ENCODE assay signal across 15 cellular contexts in the genomic region with DNA sequence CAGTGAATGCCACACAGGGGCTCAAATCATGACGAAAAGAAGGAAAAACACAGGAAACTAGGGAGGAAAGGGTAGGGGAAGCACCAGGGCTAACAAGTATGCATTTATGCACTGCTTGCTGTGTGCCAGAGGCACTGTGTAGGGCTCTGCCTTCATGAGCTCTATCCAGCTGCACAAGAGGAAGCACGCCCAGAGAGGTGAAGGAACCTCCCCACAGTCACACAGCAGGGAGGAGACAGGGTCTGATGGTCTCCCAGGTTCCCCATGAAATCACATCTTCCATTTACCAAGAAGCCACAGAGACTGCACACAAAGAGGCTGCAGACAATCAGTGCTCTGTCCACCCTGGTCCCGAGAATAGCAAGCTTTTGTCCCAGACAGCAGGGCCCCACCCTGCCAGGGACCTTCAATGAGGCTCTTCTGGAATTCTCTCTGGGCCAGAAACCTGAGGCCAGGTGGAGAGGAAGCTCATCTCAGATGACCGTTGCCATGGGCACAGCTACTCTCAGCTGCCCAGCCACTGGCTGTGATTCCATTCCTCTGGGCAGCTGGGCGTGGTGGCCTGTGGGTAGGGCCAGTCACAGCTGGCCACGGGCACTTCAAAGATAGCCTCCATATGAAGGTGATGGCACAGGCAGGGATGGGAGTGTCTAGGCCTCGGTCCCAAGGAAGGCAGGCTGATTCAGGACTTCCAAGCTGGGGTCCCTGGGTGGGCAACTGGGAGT. TPM values are rescaled to one million over a fixed set of nuclear protein-coding genes. Genes with fewer than 3 reads are reported as not detected.
DNase-seq lines count a peak whose midpoint lies in the region; ATAC-seq, FAIRE-seq and TF ChIP-seq lines count a peak whose summit lies in the region.
"Had no signal": no experiment of that assay in that cellular context is flagged by ENCODE, and none has a peak within 500 bp of the region (broad histone marks: within the 10 kb centered on the region; RNA-seq: fewer than 3 reads in every experiment).

No MANE protein-coding gene starts in this region.

- 2% methylated on average over 6 of the region's 7 CpGs for WGBS in K562 (ENCODE audit: insufficient coverage, low coverage, missing lambda C conversion rate)

- H3K9me3 ChIP-seq in K562 (replicated peaks; ENCODE audit: control insufficient read depth, insufficient read depth, low read depth, low read length) (no peaks in the 10 kb centered on the region), parathyroid adenoma (ENCODE audit: control insufficient read depth, low read length) (no peaks in the 10 kb centered on the region)
- H3K9me3 ChIP-seq: gastrocnemius medialis, left ventricle myocardium inferior had no signal

- CTCF ChIA-PET in K562 (lab: Yijun Ruan, JAX; ENCODE audit: low intra/inter-chr PET ratio): no interaction called here

- H3K4me2 ChIP-seq in K562 (ENCODE audit: insufficient read depth, low read length) (no peak overlapping the region), parathyroid adenoma (ENCODE audit: low read length) (no peak overlapping the region)

- POLR2A ChIA-PET in K562 (lab: Yijun Ruan, JAX): interaction anchor here (0.6 kb wide), 2 partner anchors 20 to 95 kb away, joined by 3 read pairs; no protein-coding TSS in a partner anchor

- ATAC-seq in K562 (no peak), GM18870 (IDR thresholded peaks at IDR 0.05; ENCODE audit: unreplicated experiment) (no peak)
- ATAC-seq: activated naive CD8-positive, alpha-beta T cell treated with anti-CD3 and anti-CD28 coated beads, Interleukin-2, amount 50 U/mL, for 24 hours; gastrocnemius medialis; GM12878; T-helper 17 cell had no signal

- no peak for TF ChIP-seq EP300 in K562 (IDR thresholded peaks at IDR 0.05; ENCODE audit: low read length)

- H3K9ac ChIP-seq in K562 (ENCODE audit: insufficient read depth in 1 of 2, low read depth in 2 of 2, low read length in 2 of 2): no peak overlapping the region
- no peak overlapping the region for H3K9ac ChIP-seq in parathyroid adenoma

- H3K36me3 ChIP-seq in K562 (ENCODE audit: control insufficient read depth, insufficient read depth, low read length) (no peaks in the 10 kb centered on the region), parathyroid adenoma (ENCODE audit: control insufficient read depth, insufficient read depth, low read length) (no peaks in the 10 kb centered on the region)
- H3K36me3 ChIP-seq: gastrocnemius medialis, left ventricle myocardium inferior had no signal

- intact Hi-C loops in K562 (cut with micrococcal nuclease): no loop called here

- TF ChIP-seq POLR2A in K562 (conservative IDR thresholded peaks at IDR 0.05): no peak

- H3K4me1 ChIP-seq in K562 (replicated peaks in 1 of 2; ENCODE audit: control insufficient read depth in 2 of 2, insufficient read depth in 2 of 2, low read length in 2 of 2) (peaks cover 0 to 5% of the 10 kb centered on the region in 2 experiments; a peak in 3 of 5 replicates), parathyroid adenoma (peaks cover 9% of the 10 kb centered on the region)
- H3K4me1 ChIP-seq: gastrocnemius medialis had no signal

- no peaks in the 10 kb centered on the region for H3K9me1 ChIP-seq in K562 (ENCODE audit: control insufficient read depth, insufficient read depth, low read length)

- no TSS peak for BruUV-seq in K562 (replicated peaks; lab: Mats Ljungman, UMichigan)

- in situ Hi-C loops in K562 (cut with MboI): no loop called here

- H4K20me1 ChIP-seq in K562 (replicated peaks; ENCODE audit: control insufficient read depth, insufficient read depth, low read length): no peaks in the 10 kb centered on the region

- H3K79me2 ChIP-seq in K562 (ENCODE audit: control insufficient read depth, insufficient read depth, low read length) (no peaks in the 10 kb centered on the region), parathyroid adenoma (no peaks in the 10 kb centered on the region)

- H3K27me3 ChIP-seq in K562 (ENCODE audit: control insufficient read depth in 2 of 2, insufficient read depth in 2 of 2, low read length in 2 of 2): peaks cover 0 to 7% of the 10 kb centered on the region in 2 experiments; a peak in 1 of 5 replicates
- H3K27me3 ChIP-seq in parathyroid adenoma (ENCODE audit: control insufficient read depth, insufficient read depth, low read length): no peaks in the 10 kb centered on the region
- H3K27me3 ChIP-seq: gastrocnemius medialis had no signal

- DNase-seq in DMS79 treated with DMSO at 0.1 percent for 48 hours (lab: John Stamatoyannopoulos, UW) (peak; percentile 66), NCI-H2029 treated with DMSO at 0.1 percent for 48 hours (lab: John Stamatoyannopoulos, UW) (peak; percentile 57), K562 (ENCODE audit: extremely low read depth in 1 of 4, low spot score in 3 of 4) (no peak), foreskin melanocyte (no peak), GM20000 (ENCODE audit: low spot score) (no peak)
- no peak for DNase-seq in activated naive CD4-positive, alpha-beta T cell (lab: John Stamatoyannopoulos, UW)
- DNase-seq: activated naive CD8-positive, alpha-beta T cell treated with anti-CD3 and anti-CD28 coated beads, Interleukin-2, amount 50 U/mL, for 24 hours; cortex of kidney; gastrocnemius medialis; left ventricle myocardium inferior; T-helper 17 cell had no signal

- H2AFZ ChIP-seq in K562 (ENCODE audit: low read depth, low read length) (no peak overlapping the region), parathyroid adenoma (peak overlapping the region; percentile 58)

- no peak for TF ChIP-seq RAD21 in K562 (CRISPR knock-in tag; conservative IDR thresholded peaks at IDR 0.05 in 1 of 2, IDR thresholded peaks at IDR 0.05 in 1 of 2)

- no peak overlapping the region for H3K27ac ChIP-seq in K562 (ENCODE audit: extremely low read depth, low read depth, low read length)
- no peak overlapping the region for H3K27ac ChIP-seq in parathyroid adenoma
- H3K27ac ChIP-seq: gastrocnemius medialis, left ventricle myocardium inferior had no signal

- TF ChIP-seq CTCF in K562 (IDR thresholded peaks at IDR 0.05 in 2 of 3, conservative IDR thresholded peaks at IDR 0.05 in 1 of 3; ENCODE audit: insufficient read depth in 2 of 3, low read depth in 1 of 3, low read length in 3 of 3): no peak
- TF ChIP-seq CTCF in parathyroid adenoma (IDR thresholded peaks at IDR 0.05): no peak
- no peak for TF ChIP-seq CTCF in GM20000 (IDR thresholded peaks at IDR 0.05; ENCODE audit: extremely low read depth, missing control alignments)

- FAIRE-seq in K562 (lab: Jason Lieb, UNC): no peak
- FAIRE-seq: GM12878 had no signal

- H3K4me3 ChIP-seq in K562 (no peak overlapping the region), parathyroid adenoma (ENCODE audit: low read depth, low read length) (no peak overlapping the region)
- H3K4me3 ChIP-seq: gastrocnemius medialis, GM12878, left ventricle myocardium inferior had no signal

RNA-seq across cellular contexts. Expression of gene TRPV4, which starts 7.3 kb away (rescaled TPM):
- 1.1 TPM in 1 of 2 replicates, not detected in the other for total RNA-seq in K562 (2011; cell fraction: chromatin; rRNA removed; ENCODE audit: low replicate concordance)
- 0.39 and 0.50 TPM in 2 replicates for total RNA-seq in K562 (2011; cell fraction: nucleolus; rRNA removed)
- total RNA-seq in K562 (2011; cell fraction: nucleoplasm; rRNA removed): not detected in 2 replicates
- total RNA-seq in K562 (2014; rRNA removed): not detected in 2 replicates
- not detected in 2 replicates for total RNA-seq in K562 (2014; rRNA removed; fragmentation: Illumina TruSeq; extraction: Trizol)
- not detected in 2 replicates for total RNA-seq in K562 (2015; rRNA removed; fragmentation: Illumina TruSeq; extraction: Trizol)
- not detected in 2 replicates for total RNA-seq in K562 (2021)
- polyA plus RNA-seq in K562 (2011; rRNA removed): 0.13 and 0.47 TPM in 2 replicates
- 0.33 and 0.47 TPM in 2 replicates for polyA plus RNA-seq in K562 (2011; cell fraction: cytosol; rRNA removed)
- polyA plus RNA-seq in K562 (2011; cell fraction: nucleus; rRNA removed): 0.34 and 0.72 TPM in 2 replicates
- 0.03 TPM in 1 of 2 replicates, not detected in the other for polyA plus RNA-seq in K562 (2012)
- not detected in 2 replicates for polyA plus RNA-seq in K562 (2014; fragmentation: Illumina TruSeq; extraction: Trizol)
- not detected for polyA plus RNA-seq in K562 (2014; fragmentation: Nextera tagmentation; extraction: Ambion mirVana)
- 0.03 TPM in 1 of 2 replicates, not detected in the other for polyA plus RNA-seq in K562 (2014; rRNA removed)
- 0.39 TPM in 1 of 2 replicates, not detected in the other for polyA minus RNA-seq in K562 (2011; rRNA and poly(A)+ RNA removed)
- not detected in 2 replicates for polyA minus RNA-seq in K562 (2011; cell fraction: cytosol; rRNA and poly(A)+ RNA removed)
- polyA minus RNA-seq in K562 (2011; cell fraction: nucleus; rRNA and poly(A)+ RNA removed): 0.40 and 1.7 TPM in 2 replicates
- total RNA-seq: activated CD8-positive, alpha-beta memory T cell treated with anti-CD3 and anti-CD28 coated beads for 36 hours; gastrocnemius medialis; GM12878; T-helper 17 cell had no signal
- polyA plus RNA-seq: GM12878 had no signal

RNA-seq across cellular contexts. Expression of gene GLTP, which starts 39.8 kb away (rescaled TPM):
- total RNA-seq in K562 (2011; cell fraction: chromatin; rRNA removed; ENCODE audit: low replicate concordance): 2.4 and 3.1 TPM in 2 replicates
- 1.8 and 2.0 TPM in 2 replicates for total RNA-seq in K562 (2011; cell fraction: nucleolus; rRNA removed)
- total RNA-seq in K562 (2011; cell fraction: nucleoplasm; rRNA removed): 2.1 and 2.7 TPM in 2 replicates
- total RNA-seq in K562 (2014; rRNA removed) (6.9 and 10.7 TPM in 2 replicates), K562 (2014; rRNA removed; fragmentation: Illumina TruSeq; extraction: Trizol) (7.2 and 7.8 TPM in 2 replicates), K562 (2015; rRNA removed; fragmentation: Illumina TruSeq; extraction: Trizol) (5.3 and 6.1 TPM in 2 replicates), K562 (2021) (6.0 and 6.6 TPM in 2 replicates)
- polyA plus RNA-seq in K562 (2011; rRNA removed) (4.7 and 4.9 TPM in 2 replicates), K562 (2014; fragmentation: Illumina TruSeq; extraction: Trizol) (7.8 and 8.3 TPM in 2 replicates), K562 (2014; fragmentation: Nextera tagmentation; extraction: Ambion mirVana) (1 to 10 TPM; 4.4 to 5.0 TPM), K562 (2014; rRNA removed) (5.7 and 6.1 TPM in 2 replicates)
- polyA plus RNA-seq in K562 (2011; cell fraction: cytosol; rRNA removed): 3.7 and 4.8 TPM in 2 replicates
- polyA plus RNA-seq in K562 (2011; cell fraction: nucleus; rRNA removed): 0.81 and 1.2 TPM in 2 replicates
- 7.0 and 9.7 TPM in 2 replicates for polyA plus RNA-seq in K562 (2012)
- polyA minus RNA-seq in K562 (2011; rRNA and poly(A)+ RNA removed): 5.7 and 6.3 TPM in 2 replicates
- 6.8 and 13.3 TPM in 2 replicates for polyA minus RNA-seq in K562 (2011; cell fraction: cytosol; rRNA and poly(A)+ RNA removed)
- polyA minus RNA-seq in K562 (2011; cell fraction: nucleus; rRNA and poly(A)+ RNA removed): 0.67 and 1.00 TPM in 2 replicates

RNA-seq across cellular contexts. Expression of gene TCHP, which starts 59.6 kb away (rescaled TPM):
- total RNA-seq in K562 (2011; cell fraction: chromatin; rRNA removed; ENCODE audit: low replicate concordance): 38.1 and 49.8 TPM in 2 replicates
- 30.0 and 31.9 TPM in 2 replicates for total RNA-seq in K562 (2011; cell fraction: nucleolus; rRNA removed)
- 33.7 and 35.5 TPM in 2 replicates for total RNA-seq in K562 (2011; cell fraction: nucleoplasm; rRNA removed)
- total RNA-seq in K562 (2014; rRNA removed) (19.7 and 27.7 TPM in 2 replicates), K562 (2014; rRNA removed; fragmentation: Illumina TruSeq; extraction: Trizol) (12.0 and 12.8 TPM in 2 replicates), K562 (2015; rRNA removed; fragmentation: Illumina TruSeq; extraction: Trizol) (19.7 and 22.4 TPM in 2 replicates), K562 (2021) (18.7 and 20.4 TPM in 2 replicates)
- polyA plus RNA-seq in K562 (2011; rRNA removed) (13.7 and 15.0 TPM in 2 replicates), K562 (2014; fragmentation: Illumina TruSeq; extraction: Trizol) (19.4 and 20.2 TPM in 2 replicates), K562 (2014; fragmentation: Nextera tagmentation; extraction: Ambion mirVana) (1 to 10 TPM; 3.4 to 4.7 TPM), K562 (2014; rRNA removed) (29.6 and 30.4 TPM in 2 replicates)
- polyA plus RNA-seq in K562 (2011; cell fraction: cytosol; rRNA removed): 10.1 and 10.3 TPM in 2 replicates
- 28.9 and 31.1 TPM in 2 replicates for polyA plus RNA-seq in K562 (2011; cell fraction: nucleus; rRNA removed)
- 25.7 and 29.2 TPM in 2 replicates for polyA plus RNA-seq in K562 (2012)
- polyA minus RNA-seq in K562 (2011; rRNA and poly(A)+ RNA removed): 8.3 and 10.1 TPM in 2 replicates
- 4.8 and 7.6 TPM in 2 replicates for polyA minus RNA-seq in K562 (2011; cell fraction: cytosol; rRNA and poly(A)+ RNA removed)
- 9.8 and 13.4 TPM in 2 replicates for polyA minus RNA-seq in K562 (2011; cell fraction: nucleus; rRNA and poly(A)+ RNA removed)

Comparison
In these comparisons a context has a peak if more than half of its experiments do, and no peak if none do; other contexts are left out.
1. DNase-seq: peak in DMS79 treated with DMSO at 0.1 percent for 48 hours (single experiment) and NCI-H2029 treated with DMSO at 0.1 percent for 48 hours (single experiment); none in K562 (0 of 4), foreskin melanocyte (single experiment), activated naive CD4-positive, alpha-beta T cell (0 of 4) and GM20000 (single experiment).